Comparison of ENCODE assay signal across 8 cellular contexts in the genomic region with DNA sequence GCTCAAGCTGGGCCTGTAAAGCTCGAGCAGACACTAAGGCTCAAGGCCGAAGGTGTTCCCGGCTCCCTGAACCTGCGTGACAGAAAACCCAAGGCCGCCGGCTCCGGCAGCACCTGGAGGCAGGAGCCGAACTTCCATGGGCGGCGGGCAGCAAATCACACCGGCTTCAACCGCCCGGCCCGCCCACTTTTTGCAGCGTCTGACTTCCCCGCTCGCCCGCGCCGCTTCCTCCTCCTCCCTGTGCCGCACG. TPM values are rescaled to one million over a fixed set of nuclear protein-coding genes. Genes with fewer than 3 reads are reported as not detected.
DNase-seq lines count a peak whose midpoint lies in the region; ATAC-seq and TF ChIP-seq lines count a peak whose summit lies in the region.

No MANE protein-coding gene starts in this region.

- peaks cover 0 to 27% (median 21%) of the 10 kb centered on the region in 11 experiments; a peak in 16 of 22 replicates for H4K20me1 ChIP-seq in BLaER1 treated with 17β-estradiol and CSF1 and Interleukin-3, amounts not matched to agents 10 nM and 100 nM

- peak overlapping the region; percentile 64 to 97 (median 89) for H3K4me3 ChIP-seq in BLaER1 treated with 17β-estradiol and CSF1 and Interleukin-3, amounts not matched to agents 10 nM and 100 nM
- H3K4me3 ChIP-seq in epithelial cell of proximal tubule (ENCODE audit: low read depth, low read length) (peak overlapping the region; percentile 75), mucosa of stomach (ENCODE audit: low read length) (peak overlapping the region; percentile 66)

- H3K9me3 ChIP-seq in BLaER1 treated with 17β-estradiol and CSF1 and Interleukin-3, amounts not matched to agents 10 nM and 100 nM (replicated peaks in 1 of 11), result no peaks in the 10 kb centered on the region
- no peaks in the 10 kb centered on the region for H3K9me3 ChIP-seq in mucosa of stomach (ENCODE audit: control insufficient read depth, low read length)

- no peak for TF ChIP-seq CTCF in epithelial cell of proximal tubule (conservative IDR thresholded peaks at IDR 0.05; ENCODE audit: low read depth, low read length)

- peaks cover 26 to 38% (median 34%) of the 10 kb centered on the region in 10 experiments for H3K4me1 ChIP-seq in BLaER1 treated with 17β-estradiol and CSF1 and Interleukin-3, amounts not matched to agents 10 nM and 100 nM
- H3K4me1 ChIP-seq in mucosa of stomach (ENCODE audit: control insufficient read depth, insufficient read depth, low read length), result peaks cover 55% of the 10 kb centered on the region

- H3K27me3 ChIP-seq in BLaER1 treated with 17β-estradiol and CSF1 and Interleukin-3, amounts not matched to agents 10 nM and 100 nM, result no peaks in the 10 kb centered on the region
- no peaks in the 10 kb centered on the region for H3K27me3 ChIP-seq in mucosa of stomach (ENCODE audit: control insufficient read depth, insufficient read depth, low read length)

- H3K4me2 ChIP-seq in BLaER1 treated with 17β-estradiol and CSF1 and Interleukin-3, amounts not matched to agents 10 nM and 100 nM, result peak overlapping the region; percentile 78 to 97 (median 94)

- peak overlapping the region; percentile 81 to 100 (median 98); a peak in 21 of 22 replicates for H3K27ac ChIP-seq in BLaER1 treated with 17β-estradiol and CSF1 and Interleukin-3, amounts not matched to agents 10 nM and 100 nM

- peak; percentile 46 for ATAC-seq in GM21360 (IDR thresholded peaks at IDR 0.05; ENCODE audit: unreplicated experiment)

- peak overlapping the region; percentile 83 to 100 (median 98) for H3K9ac ChIP-seq in BLaER1 treated with 17β-estradiol and CSF1 and Interleukin-3, amounts not matched to agents 10 nM and 100 nM
- peak overlapping the region; percentile 86 for H3K9ac ChIP-seq in mucosa of stomach (ENCODE audit: low read length)

- peak; percentile 84 for DNase-seq in HT1080 (ENCODE audit: low read depth)
- peak; percentile 89 for DNase-seq in NOMO-1 treated with dmso at 0.1 percent for 144 hours (lab: John Stamatoyannopoulos, UW; ENCODE audit: unreplicated experiment)
- peak; percentile 72 for DNase-seq in activated T-cell treated with anti-CD3 and anti-CD28 coated beads for 4 hours
- DNase-seq in epithelial cell of proximal tubule (ENCODE audit: low read depth), result no peak
- peak; percentile 66 to 76 for DNase-seq in stimulated activated CD8-positive, alpha-beta memory T cell treated with anti-CD3 and anti-CD28 coated beads, Interleukin-7, amount 100 ng/mL, for 1 hour (ENCODE audit: low read depth in 2 of 2)

- H3K36me3 ChIP-seq in BLaER1 treated with 17β-estradiol and CSF1 and Interleukin-3, amounts not matched to agents 10 nM and 100 nM, result peaks cover 0 to 7% (median 0%) of the 10 kb centered on the region in 11 experiments; a peak in 1 of 22 replicates
- H3K36me3 ChIP-seq in mucosa of stomach (ENCODE audit: control insufficient read depth, insufficient read depth, low read length), result no peaks in the 10 kb centered on the region

RNA-seq across cellular contexts. Expression of a gene that starts 0.9 kb away (rescaled TPM):
- total RNA-seq in HT1080 (2014; rRNA removed; shearing (Covaris generic)), result 67.4 and 83.1 TPM in 2 replicates
- polyA plus RNA-seq in HT1080 (2015; cell fraction: cytosol; rRNA removed), result 71.9 and 80.9 TPM in 2 replicates
- 120 and 125 TPM in 2 replicates for polyA plus RNA-seq in HT1080 (2015; cell fraction: nucleus; rRNA removed)
- total RNA-seq in epithelial cell of proximal tubule, result 85.6 and 119 TPM in 2 replicates

RNA-seq across cellular contexts. Expression of a gene that starts 14.3 kb away (rescaled TPM):
- total RNA-seq in HT1080 (2014; rRNA removed; shearing (Covaris generic)), result 88.5 and 99.3 TPM in 2 replicates
- polyA plus RNA-seq in HT1080 (2015; cell fraction: cytosol; rRNA removed), result 27.5 and 30.3 TPM in 2 replicates
- 93.3 and 97.6 TPM in 2 replicates for polyA plus RNA-seq in HT1080 (2015; cell fraction: nucleus; rRNA removed)
- total RNA-seq in epithelial cell of proximal tubule, result 42.6 and 65.4 TPM in 2 replicates
